8 cellular contexts compared by ENCODE assay signal in genomic region chr10:97648557-97649404, GRCh38. TPM values are rescaled to one million over a fixed set of nuclear protein-coding genes. Genes with fewer than 3 reads are reported as not detected.
DNase-seq lines count a peak whose midpoint lies in the region; ATAC-seq and TF ChIP-seq lines count a peak whose summit lies in the region.

No MANE protein-coding gene starts in this region.

- H3K27ac ChIP-seq in SK-N-SH (ENCODE audit: low read depth in 2 of 2, low read length in 1 of 2) (peak overlapping the region; percentile 81 to 95), left lung (peak overlapping the region; percentile 83 to 84), suprapubic skin (peak overlapping the region; percentile 65)

- H3K27ac Mint-ChIP-seq in central memory CD8-positive, alpha-beta T cell (ENCODE audit: low read depth): peak overlapping the region; percentile 84

- peak in 1 of 2 experiments; percentile 68; a peak in 1 of 4 replicates for TF ChIP-seq EP300 in SK-N-SH (IDR thresholded peaks at IDR 0.05; ENCODE audit: borderline replicate concordance in 1 of 2, low read depth in 1 of 2, low read length in 1 of 2)
- TF ChIP-seq EP300 in suprapubic skin (IDR thresholded peaks at IDR 0.05): no peak

- no peak overlapping the region for H2AFZ ChIP-seq in SK-N-SH (ENCODE audit: low read depth)

- intact Hi-C loops in Right ventricle myocardium inferior (cut with DNase I): no loop called here
- intact Hi-C loops in cardiac septum (cut with DNase I): no loop called here
- intact Hi-C loops in left lung (cut with DNase I): no loop called here

- 61% methylated on average over 5 of the region's 5 CpGs for WGBS in SK-N-SH (ENCODE audit: low lambda C conversion rate)
- WGBS in suprapubic skin: 67% methylated on average over 5 of the region's 5 CpGs

- no peak for TF ChIP-seq RAD21 in SK-N-SH (IDR thresholded peaks at IDR 0.05; ENCODE audit: low read length)

- H3K4me2 ChIP-seq in SK-N-SH: peak overlapping the region; percentile 66

- no peak for TF ChIP-seq POLR2A in suprapubic skin (IDR thresholded peaks at IDR 0.05)

- H3K36me3 Mint-ChIP-seq in central memory CD8-positive, alpha-beta T cell (ENCODE audit: insufficient read depth): peaks cover 22% of the 10 kb centered on the region

- POLR2A ChIA-PET in SK-N-SH (lab: Yijun Ruan, JAX): no interaction called here

- H4K20me1 ChIP-seq in SK-N-SH (ENCODE audit: insufficient read depth): no peaks in the 10 kb centered on the region; the same call in 1 of the 2 replicates

- no peaks in the 10 kb centered on the region for H3K27me3 ChIP-seq in SK-N-SH (ENCODE audit: insufficient read depth)
- H3K27me3 ChIP-seq in left lung: no peaks in the 10 kb centered on the region
- H3K27me3 ChIP-seq in suprapubic skin: no peaks in the 10 kb centered on the region

- CTCF ChIA-PET in SK-N-SH (lab: Yijun Ruan, JAX): interaction anchor here (1.1 kb wide), 1 partner anchor 91 kb away, joined by 3 read pairs; no protein-coding TSS in a partner anchor

- H3K4me1 Mint-ChIP-seq in central memory CD8-positive, alpha-beta T cell: peaks cover 24% of the 10 kb centered on the region

- peaks cover 65% of the 10 kb centered on the region for H3K79me2 ChIP-seq in SK-N-SH (ENCODE audit: insufficient read depth)

- peaks cover 38% of the 10 kb centered on the region for H3F3A ChIP-seq in SK-N-SH (replicated peaks; ENCODE audit: insufficient read depth)

- peaks cover 38 to 51% of the 10 kb centered on the region in 2 experiments for H3K36me3 ChIP-seq in SK-N-SH (replicated peaks in 1 of 2; ENCODE audit: control insufficient read depth in 1 of 2, insufficient read depth in 2 of 2, low read length in 1 of 2)
- H3K36me3 ChIP-seq in left lung: peaks cover 0 to 50% of the 10 kb centered on the region in 2 donors
- H3K36me3 ChIP-seq in suprapubic skin: peaks cover 43% of the 10 kb centered on the region

- H3K9ac ChIP-seq in SK-N-SH: peak overlapping the region; percentile 62; the same call in 1 of the 2 replicates

- TF ChIP-seq CTCF in SK-N-SH (IDR thresholded peaks at IDR 0.05) (no peak), left lung (IDR thresholded peaks at IDR 0.05) (no peak), suprapubic skin (IDR thresholded peaks at IDR 0.05) (no peak)

- no peaks in the 10 kb centered on the region for H3K27me3 Mint-ChIP-seq in central memory CD8-positive, alpha-beta T cell

- ATAC-seq in Right ventricle myocardium inferior (peak; percentile 76), HG03066 (IDR thresholded peaks at IDR 0.05; ENCODE audit: low read depth, unreplicated experiment) (peak; percentile 91), left lung (peak; percentile 85)
- peak; percentile 100 for ATAC-seq in central memory CD8-positive, alpha-beta T cell (replicated peaks; ENCODE audit: extremely low read depth, poor library complexity, severe bottlenecking)

- no peaks in the 10 kb centered on the region for H3K9me2 ChIP-seq in SK-N-SH

- H3K4me3 Mint-ChIP-seq in central memory CD8-positive, alpha-beta T cell: peak overlapping the region; percentile 62

- H3K9me3 Mint-ChIP-seq in central memory CD8-positive, alpha-beta T cell: no peaks in the 10 kb centered on the region

- H3K4me1 ChIP-seq in SK-N-SH (ENCODE audit: control insufficient read depth in 1 of 2, insufficient read depth in 2 of 2, low read depth in 1 of 2, low read length in 1 of 2) (peaks cover 4 to 22% of the 10 kb centered on the region in 2 experiments; a peak in 3 of 4 replicates), left lung (peaks cover 18 to 55% of the 10 kb centered on the region in 2 donors), suprapubic skin (peaks cover 46% of the 10 kb centered on the region)

- no peaks in the 10 kb centered on the region for H3K9me3 ChIP-seq in SK-N-SH
- H3K9me3 ChIP-seq in left lung: no peaks in the 10 kb centered on the region
- no peaks in the 10 kb centered on the region for H3K9me3 ChIP-seq in suprapubic skin

- H3K4me3 ChIP-seq in SK-N-SH (ENCODE audit: low read depth in 2 of 2, low read length in 1 of 2) (no peak overlapping the region), left lung (no peak overlapping the region), suprapubic skin (no peak overlapping the region)

- no peak for DNase-seq in Right ventricle myocardium inferior (ENCODE audit: missing footprints)
- no peak for DNase-seq in cardiac septum (ENCODE audit: low spot score)
- DNase-seq in SK-N-SH: no peak
- peak in 1 of 2 donors; percentile 42 for DNase-seq in central memory CD8-positive, alpha-beta T cell (ENCODE audit: low spot score in 2 of 2)
- peak in 1 of 2 donors; percentile 41 for DNase-seq in left lung
- no peak for DNase-seq in suprapubic skin (ENCODE audit: low spot score in 2 of 2)
- no peak for DNase-seq in mesenteric fat pad (ENCODE audit: low spot score)

TF ChIP-seq in SK-N-SH, 30 proteins besides CTCF, POLR2A, EP300 and RAD21 (continues in another document):
- TF ChIP-seq GABPA (IDR thresholded peaks at IDR 0.05; ENCODE audit: low read depth) (no peak), MXI1 (IDR thresholded peaks at IDR 0.05; ENCODE audit: low read depth, low read length) (no peak), USF2 (IDR thresholded peaks at IDR 0.05; ENCODE audit: borderline replicate concordance, low read depth, low read length) (no peak), TAF1 (IDR thresholded peaks at IDR 0.05; ENCODE audit: borderline replicate concordance, low read depth, low read length) (peak; percentile 41; the same call in 1 of the 2 replicates), GATA2 (CRISPR knock-in tag; IDR thresholded peaks at IDR 0.05) (no peak), FOXM1 (IDR thresholded peaks at IDR 0.05; ENCODE audit: low read depth) (no peak), NFIC (IDR thresholded peaks at IDR 0.05; ENCODE audit: borderline replicate concordance) (peak; percentile 81), RXRA (IDR thresholded peaks at IDR 0.05; ENCODE audit: borderline replicate concordance, low read depth) (peak; percentile 93), SMC3 (IDR thresholded peaks at IDR 0.05; ENCODE audit: low read depth, low read length) (no peak), SIN3A (IDR thresholded peaks at IDR 0.05; ENCODE audit: borderline replicate concordance, low read depth, low read length) (peak; percentile 71; the same call in 1 of the 2 replicates), JUND (IDR thresholded peaks at IDR 0.05) (peak; percentile 95), FOXJ3 (CRISPR knock-in tag; IDR thresholded peaks at IDR 0.05) (no peak), FOSL2 (IDR thresholded peaks at IDR 0.05; ENCODE audit: borderline replicate concordance, low read depth) (peak; percentile 97)
- TF ChIP-seq, protein P1, sequence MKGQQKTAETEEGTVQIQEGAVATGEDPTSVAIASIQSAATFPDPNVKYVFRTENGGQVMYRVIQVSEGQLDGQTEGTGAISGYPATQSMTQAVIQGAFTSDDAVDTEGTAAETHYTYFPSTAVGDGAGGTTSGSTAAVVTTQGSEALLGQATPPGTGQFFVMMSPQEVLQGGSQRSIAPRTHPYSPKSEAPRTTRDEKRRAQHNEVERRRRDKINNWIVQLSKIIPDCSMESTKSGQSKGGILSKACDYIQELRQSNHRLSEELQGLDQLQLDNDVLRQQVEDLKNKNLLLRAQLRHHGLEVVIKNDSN (IDR thresholded peaks at IDR 0.05; ENCODE audit: borderline replicate concordance, low read depth): peak; percentile 64; the same call in 1 of the 2 replicates

RNA-seq across cellular contexts. Expression of gene PI4K2A, which starts 8.3 kb away (rescaled TPM):
- total RNA-seq in Right ventricle myocardium inferior (11.0 TPM), cardiac septum (18.0 TPM), left lung (10 to 100 TPM; 25.8 to 27.1 TPM), suprapubic skin (10 to 100 TPM; 13.2 to 24.0 (median 20.9) TPM), mesenteric fat pad (22.3 TPM)
- polyA plus RNA-seq in SK-N-SH (2012; rRNA removed): 23.8 and 31.4 TPM in 2 replicates
- polyA plus RNA-seq in SK-N-SH (2012; cell fraction: cytosol; rRNA removed): 18.2 and 23.3 TPM in 2 replicates
- polyA plus RNA-seq in SK-N-SH (2012; cell fraction: nucleus; rRNA removed): 22.7 and 27.9 TPM in 2 replicates

RNA-seq across cellular contexts. Expression of gene MORN4, which starts 15.5 kb away (rescaled TPM):
- total RNA-seq in Right ventricle myocardium inferior: 8.0 TPM
- 17.7 TPM for total RNA-seq in cardiac septum
- polyA plus RNA-seq in SK-N-SH (2012; rRNA removed): 31.4 and 31.7 TPM in 2 replicates
- 32.9 and 36.8 TPM in 2 replicates for polyA plus RNA-seq in SK-N-SH (2012; cell fraction: cytosol; rRNA removed)
- 14.5 and 19.6 TPM in 2 replicates for polyA plus RNA-seq in SK-N-SH (2012; cell fraction: nucleus; rRNA removed)
- 1 to 10 TPM; 4.1 to 10.0 TPM for total RNA-seq in left lung
- 1 to 10 TPM; 1.3 to 5.6 (median 2.4) TPM for total RNA-seq in suprapubic skin
- 1.5 TPM for total RNA-seq in mesenteric fat pad

RNA-seq across cellular contexts. Expression of gene AVPI1, which starts 38.3 kb away (rescaled TPM):
- total RNA-seq in Right ventricle myocardium inferior (8.7 TPM), cardiac septum (6.3 TPM), left lung (10 to 100 TPM; 15.2 to 19.7 TPM), suprapubic skin (100 to 1,000 TPM; 118 to 178 (median 142) TPM), mesenteric fat pad (30.5 TPM)
- 6.3 and 7.0 TPM in 2 replicates for polyA plus RNA-seq in SK-N-SH (2012; rRNA removed)
- polyA plus RNA-seq in SK-N-SH (2012; cell fraction: cytosol; rRNA removed): 4.0 and 5.0 TPM in 2 replicates
- polyA plus RNA-seq in SK-N-SH (2012; cell fraction: nucleus; rRNA removed): 5.3 and 6.3 TPM in 2 replicates

RNA-seq across cellular contexts. Expression of gene C10orf62, which starts 59.3 kb away (rescaled TPM):
- total RNA-seq in Right ventricle myocardium inferior (0.97 TPM), cardiac septum (0.51 TPM), left lung (not detected), suprapubic skin (not detected), mesenteric fat pad (not detected)
- 0.07 and 0.19 TPM in 2 replicates for polyA plus RNA-seq in SK-N-SH (2012; rRNA removed)
- polyA plus RNA-seq in SK-N-SH (2012; cell fraction: cytosol; rRNA removed): 0.05 TPM in 1 of 2 replicates, not detected in the other
- 0.56 and 0.96 TPM in 2 replicates for polyA plus RNA-seq in SK-N-SH (2012; cell fraction: nucleus; rRNA removed)
